ENCODE assay signal across 12 cellular contexts in genomic region chr10:62327897-62328296, GRCh38.
"Had no signal": no experiment of that assay in that cellular context is flagged by ENCODE, and none has a peak within 500 bp of the region (broad histone marks: within the 10 kb centered on the region; RNA-seq: fewer than 3 reads in every experiment).

No MANE protein-coding gene starts in this region.

- FAIRE-seq: endometrium had no signal

- H3K4me3 ChIP-seq: dorsolateral prefrontal cortex, esophagus muscularis mucosa had no signal

- H3K27ac ChIP-seq: dorsolateral prefrontal cortex, esophagus muscularis mucosa had no signal

- H3K36me3 ChIP-seq: esophagus muscularis mucosa had no signal

- DNase-seq: activated CD4-positive, alpha-beta T cell treated with anti-CD3 and anti-CD28 coated beads, Interleukin-2, amount 50 U/mL, for 1 hour; activated effector memory CD4-positive, alpha-beta T cell treated with Interleukin-2 at 50 U/mL for 16 hours; activated T-cell treated with anti-CD3 and anti-CD28 coated beads for 4 hours; amygdala; cerebellar nuclear complex; dorsolateral prefrontal cortex; hypothalamus; kidney glomerular epithelial cell; stimulated activated CD4-positive, alpha-beta T cell treated with anti-CD3 and anti-CD28 coated beads, Interleukin-4, amount 100 ng/mL, for 1 hour; stimulated activated CD8-positive, alpha-beta memory T cell treated with anti-CD3 and anti-CD28 coated beads, Interleukin-4, amount 100 ng/mL, for 48 hours had no signal

- H3K4me1 ChIP-seq: esophagus muscularis mucosa had no signal
